8 cellular contexts compared by ENCODE assay signal in genomic region chr14:68796418-68797101, GRCh38. TPM values are rescaled to one million over a fixed set of nuclear protein-coding genes. Genes with fewer than 3 reads are reported as not detected.
A peak's percentile ranks its signal among the peaks of the same experiment; 100 is the strongest.
DNase-seq lines count a peak whose midpoint lies in the region; ATAC-seq and TF ChIP-seq lines count a peak whose summit lies in the region.

No MANE protein-coding gene starts in this region.

- WGBS in adipose tissue, 3 donors = 53 to 63% (median 59%) methylated on average over 5 of the region's 5 CpGs
- 41 to 56% methylated on average over 5 of the region's 5 CpGs for WGBS in testis, 2 donors

- no peak for TF ChIP-seq CTCF in kidney epithelial cell (IDR thresholded peaks at IDR 0.05; ENCODE audit: insufficient read depth, low read length, poor library complexity, severe bottlenecking)
- no peak for TF ChIP-seq CTCF in testis (IDR thresholded peaks at IDR 0.05)

- H3K4me3 ChIP-seq in kidney epithelial cell (ENCODE audit: low read depth, low read length) (peak overlapping the region; percentile 71), testis (peak overlapping the region; percentile 81 to 92)

- intact Hi-C loops in testis (cut with DNase I; ENCODE audit: low total_unique reads) = loop anchor here (10.0 kb wide), 1 partner anchor 252 kb away; no protein-coding TSS in a partner anchor

- H3K27me3 ChIP-seq in kidney epithelial cell (ENCODE audit: control insufficient read depth, insufficient read depth, low read length) (no peaks in the 10 kb centered on the region), testis (no peaks in the 10 kb centered on the region)

- ATAC-seq in GM21576 (IDR thresholded peaks at IDR 0.05; ENCODE audit: unreplicated experiment) = no peak

- in situ Hi-C loops in ACHN (cut with HindIII; ENCODE audit: low pct_ligation_motif_present, low pct_unique_long_range_greater_than_20kb, low sequenced_read_pairs) = no loop called here

- DNase-seq in activated CD8-positive, alpha-beta memory T cell treated with anti-CD3 and anti-CD28 coated beads for 24 hours = peak; percentile 56
- DNase-seq in activated CD8-positive, alpha-beta memory T cell treated with anti-CD3 and anti-CD28 coated beads, Interleukin-2, amount 50 U/mL, for 4 hours = no peak
- DNase-seq in kidney epithelial cell (ENCODE audit: low read depth) (no peak), testis (peak; percentile 3), dermis blood vessel endothelial cell (no peak), ACHN (no peak)

- no peak for TF ChIP-seq POLR2A in testis (IDR thresholded peaks at IDR 0.05)

- H3K9me3 ChIP-seq in testis = no peaks in the 10 kb centered on the region

- H3K27ac ChIP-seq in adipose tissue (ENCODE audit: low read depth, low read length) (peak overlapping the region; percentile 81), testis (peak overlapping the region; percentile 99 to 100)

- peaks cover 4% of the 10 kb centered on the region for H3K4me1 ChIP-seq in testis

- H3K36me3 ChIP-seq in kidney epithelial cell (ENCODE audit: control insufficient read depth, insufficient read depth, low read length) (peaks cover 2% of the 10 kb centered on the region), testis (ENCODE audit: low read depth, missing control alignments) (no peaks in the 10 kb centered on the region)

RNA-seq across cellular contexts. Expression of gene ZFP36L1, which starts 3.7 kb away (rescaled TPM):
- polyA plus RNA-seq in adipose tissue (100 to 1,000 TPM; 174 to 335 (median 258) TPM), testis (ENCODE audit: insufficient read depth, low read depth, low replicate concordance) (120 TPM)
- total RNA-seq in kidney epithelial cell (144 and 273 TPM in 2 replicates), testis (100 to 1,000 TPM; 176 to 301 TPM), dermis blood vessel endothelial cell (72.2 and 94.7 TPM in 2 replicates)

Comparison
In these comparisons a context has a peak if more than half of its experiments do, and no peak if none do; other contexts are left out.
1. DNase-seq: peak in activated CD8-positive, alpha-beta memory T cell treated with anti-CD3 and anti-CD28 coated beads for 24 hours (single experiment) and testis (single experiment); none in activated CD8-positive, alpha-beta memory T cell treated with anti-CD3 and anti-CD28 coated beads, Interleukin-2, amount 50 U/mL, for 4 hours (single experiment), kidney epithelial cell (single experiment), dermis blood vessel endothelial cell (single experiment) and ACHN (single experiment).